Comparison of ENCODE assay signal across 10 cellular contexts in genomic region chr1:212158912-212159796, GRCh38.
DNase-seq lines count a peak whose midpoint lies in the region; ATAC-seq lines count a peak whose summit lies in the region.
"Had no signal": no experiment of that assay in that cellular context is flagged by ENCODE, and none has a peak within 500 bp of the region (broad histone marks: within the 10 kb centered on the region; RNA-seq: fewer than 3 reads in every experiment).

No MANE protein-coding gene starts in this region.

- H3K36me3 Mint-ChIP-seq in activated T-helper 1 cell treated with anti-CD3 and anti-CD28 coated beads, Interleukin-12 subunit alpha, Interleukin-12 subunit beta, Interleukin-2, Interleukin-4 antibody, amounts not matched to agents 30 ng/mL and 10 ng/mL and 1 ng/mL, durations not matched to agents 14 hours and 24 hours and 36 hours (ENCODE audit: low read depth): peaks cover 4% of the 10 kb centered on the region

- DNase-seq in A172 (ENCODE audit: low spot score) (peak; percentile 34), OCI-M2 (lab: John Stamatoyannopoulos, UW; ENCODE audit: unreplicated experiment) (no peak), DMS53 treated with DMSO at 0.1 percent for 48 hours (lab: John Stamatoyannopoulos, UW; ENCODE audit: unreplicated experiment) (no peak), NCI-H128 (lab: John Stamatoyannopoulos, UW; ENCODE audit: unreplicated experiment) (no peak)
- DNase-seq in activated T-helper 1 cell treated with anti-CD3 and anti-CD28 coated beads, Interleukin-12 subunit alpha, Interleukin-12 subunit beta, Interleukin-2, Interleukin-4 antibody, amounts not matched to agents 30 ng/mL and 10 ng/mL and 1 ng/mL, durations not matched to agents 14 hours and 24 hours and 36 hours (ENCODE audit: low spot score): peak; percentile 28
- DNase-seq: activated effector memory CD4-positive, alpha-beta T cell treated with anti-CD3 and anti-CD28 coated beads, Interleukin-2, amount 50 U/mL, for 16 hours; NCI-H446 had no signal

- ATAC-seq in GM18520 (IDR thresholded peaks at IDR 0.05; ENCODE audit: unreplicated experiment) (peak; percentile 64), HG02943 (IDR thresholded peaks at IDR 0.05; ENCODE audit: low read depth, unreplicated experiment) (peak; percentile 67), HG02840 (IDR thresholded peaks at IDR 0.05; ENCODE audit: low FRiP score, unreplicated experiment) (no peak)

- peaks cover 42% of the 10 kb centered on the region for H3K4me1 Mint-ChIP-seq in activated T-helper 1 cell treated with anti-CD3 and anti-CD28 coated beads, Interleukin-12 subunit alpha, Interleukin-12 subunit beta, Interleukin-2, Interleukin-4 antibody, amounts not matched to agents 30 ng/mL and 10 ng/mL and 1 ng/mL, durations not matched to agents 14 hours and 24 hours and 36 hours (ENCODE audit: low read depth)

- no peak overlapping the region for H3K4me3 Mint-ChIP-seq in activated T-helper 1 cell treated with anti-CD3 and anti-CD28 coated beads, Interleukin-12 subunit alpha, Interleukin-12 subunit beta, Interleukin-2, Interleukin-4 antibody, amounts not matched to agents 30 ng/mL and 10 ng/mL and 1 ng/mL, durations not matched to agents 14 hours and 24 hours and 36 hours

- H3K27ac Mint-ChIP-seq in activated T-helper 1 cell treated with anti-CD3 and anti-CD28 coated beads, Interleukin-12 subunit alpha, Interleukin-12 subunit beta, Interleukin-2, Interleukin-4 antibody, amounts not matched to agents 30 ng/mL and 10 ng/mL and 1 ng/mL, durations not matched to agents 14 hours and 24 hours and 36 hours: peak overlapping the region; percentile 80

- intact Hi-C loops in activated T-helper 1 cell treated with anti-CD3 and anti-CD28 coated beads, Interleukin-12 subunit alpha, Interleukin-12 subunit beta, Interleukin-2, Interleukin-4 antibody, amounts not matched to agents 30 ng/mL and 10 ng/mL and 1 ng/mL, durations not matched to agents 14 hours and 24 hours and 36 hours (cut with micrococcal nuclease): loop anchor here (2.0 to 5.0 kb wide), 3 partner anchors 37 to 128 kb away; no protein-coding TSS in a partner anchor

- H3K9me3 Mint-ChIP-seq in activated T-helper 1 cell treated with anti-CD3 and anti-CD28 coated beads, Interleukin-12 subunit alpha, Interleukin-12 subunit beta, Interleukin-2, Interleukin-4 antibody, amounts not matched to agents 30 ng/mL and 10 ng/mL and 1 ng/mL, durations not matched to agents 14 hours and 24 hours and 36 hours: no peaks in the 10 kb centered on the region

- no peaks in the 10 kb centered on the region for H3K27me3 Mint-ChIP-seq in activated T-helper 1 cell treated with anti-CD3 and anti-CD28 coated beads, Interleukin-12 subunit alpha, Interleukin-12 subunit beta, Interleukin-2, Interleukin-4 antibody, amounts not matched to agents 30 ng/mL and 10 ng/mL and 1 ng/mL, durations not matched to agents 14 hours and 24 hours and 36 hours (ENCODE audit: insufficient read depth)

Comparison
In these comparisons a context has a peak if more than half of its experiments do, and no peak if none do; other contexts are left out.
1. DNase-seq: peak in A172 (single experiment) and activated T-helper 1 cell treated with anti-CD3 and anti-CD28 coated beads, Interleukin-12 subunit alpha, Interleukin-12 subunit beta, Interleukin-2, Interleukin-4 antibody, amounts not matched to agents 30 ng/mL and 10 ng/mL and 1 ng/mL, durations not matched to agents 14 hours and 24 hours and 36 hours (single experiment); none in OCI-M2 (single experiment), DMS53 treated with DMSO at 0.1 percent for 48 hours (single experiment) and NCI-H128 (single experiment).